In the genomic region with DNA sequence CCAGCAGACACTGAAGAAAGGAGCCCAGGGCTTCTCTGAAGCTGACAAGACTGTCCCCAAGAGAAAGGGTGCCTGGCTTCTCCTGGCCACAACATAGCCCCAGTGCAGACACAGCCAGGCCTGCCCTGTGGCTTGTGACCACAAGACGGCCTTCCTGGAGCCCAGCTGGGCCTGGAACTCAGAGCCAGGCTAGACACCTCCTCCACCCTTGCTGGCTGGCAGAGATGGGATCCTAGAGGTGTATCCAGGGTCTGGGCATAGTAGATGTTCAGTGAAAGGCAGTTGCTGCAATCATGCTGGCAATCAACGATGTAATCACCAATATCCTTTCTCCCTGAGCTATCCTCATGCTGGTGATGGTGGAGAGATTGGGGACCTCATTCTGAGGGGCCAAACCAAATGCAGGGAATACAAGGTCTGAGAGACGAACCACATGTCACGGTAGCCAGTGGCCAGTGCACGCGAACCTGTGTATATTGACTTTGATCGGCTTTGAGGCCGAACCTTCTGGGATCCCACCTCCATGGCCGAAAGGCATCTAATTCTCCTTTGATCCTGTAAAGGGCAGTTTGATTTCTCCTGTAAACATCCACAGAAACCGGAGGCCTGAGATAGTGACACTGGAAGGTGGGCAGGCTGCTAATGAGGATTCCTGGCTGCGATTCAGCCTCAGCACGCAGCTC, we compare ENCODE assay signal across 8 cellular contexts.
A peak's percentile ranks its signal among the peaks of the same experiment; 100 is the strongest.
DNase-seq lines count a peak whose midpoint lies in the region; FAIRE-seq and TF ChIP-seq lines count a peak whose summit lies in the region.

No MANE protein-coding gene starts in this region.

- TF ChIP-seq EP300 in sigmoid colon (IDR thresholded peaks at IDR 0.05), result no peak

- peaks cover 0 to 12% (median 7%) of the 10 kb centered on the region in 4 donors for H3K4me1 ChIP-seq in sigmoid colon

- DNase-seq in H54 (ENCODE audit: insufficient read length, low spot score) (peak; percentile 30), SW480 (ENCODE audit: low spot score) (peak; percentile 13), fibroblast of peridontal ligament (ENCODE audit: extremely low read depth) (peak; percentile 8), sigmoid colon (peak; percentile 37), NCI-H1436 treated with DMSO at 0.1 percent for 48 hours (lab: John Stamatoyannopoulos, UW) (no peak), NCI-H345 (lab: John Stamatoyannopoulos, UW) (no peak), HPDE6-E6E7 (ENCODE audit: extremely low spot score) (no peak)
- no peak for DNase-seq in stimulated activated CD4-positive, alpha-beta T cell treated with anti-CD3 and anti-CD28 coated beads, Interleukin-4, amount 100 ng/mL, for 4 hours

- intact Hi-C loops in sigmoid colon (cut with DNase I), result no loop called here

- peaks cover 0 to 13% (median 0%) of the 10 kb centered on the region in 3 donors for H3K27me3 ChIP-seq in sigmoid colon

- 38 to 60% methylated on average over 12 of the region's 12 CpGs for WGBS in sigmoid colon, 2 donors

- H3K9me3 ChIP-seq in sigmoid colon, result no peaks in the 10 kb centered on the region

- no peak for TF ChIP-seq CTCF in sigmoid colon (IDR thresholded peaks at IDR 0.05)

- no peaks in the 10 kb centered on the region for H3K36me3 ChIP-seq in sigmoid colon

- peak overlapping the region in 1 of 4 donors; percentile 21 for H3K27ac ChIP-seq in sigmoid colon

- 0 out of 2 replicates have a peak, but pooled peaks have one; percentile 13 for TF ChIP-seq POLR2A in H54 (IDR thresholded peaks at IDR 0.05; ENCODE audit: low read depth, low read length)
- TF ChIP-seq POLR2A in sigmoid colon (IDR thresholded peaks at IDR 0.05), result no peak

- H3K4me3 ChIP-seq in sigmoid colon, result peak overlapping the region in 3 of 4 donors; percentile 35 to 38 (median 36)

- no peak for FAIRE-seq in H54 (lab: Jason Lieb, UNC)

Comparison
In these comparisons a context has a peak if more than half of its experiments do, and no peak if none do; other contexts are left out.
1. DNase-seq: peak in H54 (single experiment), SW480 (single experiment), fibroblast of peridontal ligament (single experiment) and sigmoid colon (single experiment); none in NCI-H1436 treated with DMSO at 0.1 percent for 48 hours (single experiment), stimulated activated CD4-positive, alpha-beta T cell treated with anti-CD3 and anti-CD28 coated beads, Interleukin-4, amount 100 ng/mL, for 4 hours (0 of 2), NCI-H345 (single experiment) and HPDE6-E6E7 (single experiment).